Comparison of ENCODE assay signal across 21 cellular contexts in genomic region chr15:29811691-29812383, GRCh38. TPM values are rescaled to one million over a fixed set of nuclear protein-coding genes. Genes with fewer than 3 reads are reported as not detected.
"Had no signal": no experiment of that assay in that cellular context is flagged by ENCODE, and none has a peak within 500 bp of the region (broad histone marks: within the 10 kb centered on the region; RNA-seq: fewer than 3 reads in every experiment).

No MANE protein-coding gene starts in this region.

- FAIRE-seq: urothelium cell line had no signal

- DNase-seq: activated CD4-positive, alpha-beta T cell treated with anti-CD3 and anti-CD28 coated beads, Interleukin-2, amount 10 ng/mL, durations not matched to agents 24 days and 14 days; activated CD8-positive, alpha-beta T cell treated with anti-CD3 and anti-CD28 coated beads for 36 hours; activated naive CD4-positive, alpha-beta T cell treated with Interleukin-2 at 50 U/mL for 16 hours; activated naive CD8-positive, alpha-beta T cell treated with anti-CD3 and anti-CD28 coated beads, Interleukin-2, amount 10 ng/mL, durations not matched to agents 7 days and 5 days; activated T-cell treated with anti-CD3 and anti-CD28 coated beads, Interleukin-2, amount 50 U/mL, for 24 hours; amygdala; central memory CD4-positive, alpha-beta T cell; endodermal cell; erythroblast; foreskin melanocyte; heart left ventricle; kidney glomerular epithelial cell; naive thymus-derived CD8-positive, alpha-beta T cell; stimulated activated CD4-positive, alpha-beta T cell treated with anti-CD3 and anti-CD28 coated beads, Interleukin-4, amount 100 ng/mL, for 24 hours had no signal

- H3K27ac ChIP-seq: colonic mucosa, thoracic aorta had no signal

- ATAC-seq: activated CD8-positive, alpha-beta T cell treated with anti-CD3 and anti-CD28 coated beads for 36 hours; naive thymus-derived CD8-positive, alpha-beta T cell; sciatic nerve; stimulated activated effector memory CD8-positive, alpha-beta T cell treated with anti-CD3 and anti-CD28 coated beads, Interleukin-12 subunit alpha, Interleukin-12 subunit beta, amount 100 ng/mL, for 72 hours had no signal

- H3K27me3 ChIP-seq: colonic mucosa had no signal

- H3K9me3 ChIP-seq: colonic mucosa, heart left ventricle, prostate gland, thoracic aorta had no signal

- H3K36me3 ChIP-seq: colonic mucosa, heart left ventricle, prostate gland, thoracic aorta had no signal

- H3K4me3 ChIP-seq: colonic mucosa, heart left ventricle, prostate gland, thoracic aorta had no signal

RNA-seq across cellular contexts. Expression of gene TJP1, which starts 10.4 kb away (rescaled TPM):
- total RNA-seq: activated CD4-positive, alpha-beta T cell treated with anti-CD3 and anti-CD28 coated beads, Interleukin-2, amount 10 ng/mL, durations not matched to agents 24 days and 14 days; activated CD8-positive, alpha-beta T cell treated with anti-CD3 and anti-CD28 coated beads for 36 hours; activated naive CD8-positive, alpha-beta T cell treated with anti-CD3 and anti-CD28 coated beads, Interleukin-2, amount 10 ng/mL, durations not matched to agents 7 days and 5 days; activated T-helper 2 cell treated with anti-CD3 and anti-CD28 coated beads, Interferon-gamma antibody, Interleukin-2, Interleukin-4, amounts not matched to agents 10 μg/mL and 5 μg/mL and 100 μg/mL, durations not matched to agents 14 hours and 24 hours and 36 hours; naive thymus-derived CD8-positive, alpha-beta T cell had no signal
- polyA plus RNA-seq: naive thymus-derived CD8-positive, alpha-beta T cell had no signal
